ENCODE assay signal across 16 cellular contexts in the genomic region with DNA sequence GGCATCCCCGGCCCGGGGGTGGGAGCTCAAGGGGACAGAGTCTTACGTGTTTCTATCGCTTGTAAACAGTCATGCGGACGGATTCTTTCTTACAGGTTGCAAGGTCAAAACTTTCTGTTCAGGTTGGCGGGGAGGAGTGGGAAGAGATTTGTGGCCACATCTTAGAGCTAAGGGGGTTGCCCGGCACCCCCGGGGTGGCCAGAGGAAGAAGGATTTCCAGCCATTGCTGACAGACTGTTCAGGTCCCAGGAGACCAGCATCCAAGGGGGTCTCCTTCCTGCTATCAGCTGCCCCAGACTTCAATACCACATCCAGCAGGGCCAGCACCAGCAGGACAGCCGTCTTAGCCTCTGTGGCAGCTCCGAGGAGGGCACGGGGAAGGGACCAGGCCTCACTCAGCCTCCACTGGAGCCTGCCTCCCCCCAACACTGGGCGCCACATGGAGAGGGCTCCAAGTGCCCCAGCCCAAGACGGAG. TPM values are rescaled to one million over a fixed set of nuclear protein-coding genes. Genes with fewer than 3 reads are reported as not detected.
A peak's percentile ranks its signal among the peaks of the same experiment; 100 is the strongest.
DNase-seq lines count a peak whose midpoint lies in the region; ATAC-seq, FAIRE-seq and TF ChIP-seq lines count a peak whose summit lies in the region.
"Had no signal": no experiment of that assay in that cellular context is flagged by ENCODE, and none has a peak within 500 bp of the region (broad histone marks: within the 10 kb centered on the region; RNA-seq: fewer than 3 reads in every experiment).

No MANE protein-coding gene starts in this region.

- FAIRE-seq in GM12891 (lab: Jason Lieb, UNC) = no peak
- FAIRE-seq: keratinocyte had no signal

- POLR2A ChIA-PET in RWPE1 (lab: Yijun Ruan, JAX; ENCODE audit: low non-redundant PET) = interaction anchor here (0.6 kb wide), 1 partner anchor 142 kb away, joined by 8 read pairs; no protein-coding TSS in a partner anchor

- no peak for TF ChIP-seq POLR2A in GM12891 (IDR thresholded peaks at IDR 0.05; ENCODE audit: low read depth, low read length)

- no peaks in the 10 kb centered on the region for H3K9me3 Mint-ChIP-seq in activated T-helper 17 cell treated with anti-CD3 and anti-CD28 coated beads, Interleukin-2, amount 50 U/mL, for 72 hours
- H3K9me3 Mint-ChIP-seq in stimulated activated memory B cell treated with anti-CD40 and anti-IgM and Interleukin-4, amounts not matched to agents 10 μg/mL and 1 μg/mL and 100 μg/mL, for 72 hours = no peaks in the 10 kb centered on the region
- H3K9me3 Mint-ChIP-seq: activated naive CD8-positive, alpha-beta T cell treated with anti-CD3 and anti-CD28 coated beads, Interleukin-2, amount 10 ng/mL, durations not matched to agents 7 days and 5 days; HFFc6; memory B cell; nephron had no signal

- peak; percentile 39 for ATAC-seq in GM18511 (IDR thresholded peaks at IDR 0.05; ENCODE audit: unreplicated experiment)
- peak; percentile 48 for ATAC-seq in GM21786 (IDR thresholded peaks at IDR 0.05; ENCODE audit: unreplicated experiment)
- ATAC-seq in activated T-helper 17 cell treated with anti-CD3 and anti-CD28 coated beads, Interleukin-2, amount 50 U/mL, for 72 hours (replicated peaks) = no peak
- peak; percentile 50 for ATAC-seq in stimulated activated memory B cell treated with anti-CD40 and anti-IgM and Interleukin-4, amounts not matched to agents 10 μg/mL and 1 μg/mL and 100 μg/mL, for 72 hours

- H3K27ac Mint-ChIP-seq in activated T-helper 17 cell treated with anti-CD3 and anti-CD28 coated beads, Interleukin-2, amount 50 U/mL, for 72 hours = peak overlapping the region; percentile 51
- H3K27ac Mint-ChIP-seq in stimulated activated memory B cell treated with anti-CD40 and anti-IgM and Interleukin-4, amounts not matched to agents 10 μg/mL and 1 μg/mL and 100 μg/mL, for 72 hours = peak overlapping the region; percentile 56
- H3K27ac Mint-ChIP-seq: activated naive CD8-positive, alpha-beta T cell treated with anti-CD3 and anti-CD28 coated beads, Interleukin-2, amount 10 ng/mL, durations not matched to agents 7 days and 5 days; HFFc6; nephron had no signal

- H3K36me3 Mint-ChIP-seq in activated T-helper 17 cell treated with anti-CD3 and anti-CD28 coated beads, Interleukin-2, amount 50 U/mL, for 72 hours (ENCODE audit: low read depth) = peaks cover 70% of the 10 kb centered on the region
- peaks cover 42% of the 10 kb centered on the region for H3K36me3 Mint-ChIP-seq in stimulated activated memory B cell treated with anti-CD40 and anti-IgM and Interleukin-4, amounts not matched to agents 10 μg/mL and 1 μg/mL and 100 μg/mL, for 72 hours

- CTCF ChIA-PET in RWPE1 (lab: Yijun Ruan, JAX) = interaction anchor here (0.6 to 3.7 kb wide), 54 partner anchors 8 to 437 kb away, joined by 3 to 47 read pairs (median 6); partner anchors contain the start of genes CACNA1S, KIF21B and TMEM9

- DNase-seq in NCI-H2171 treated with DMSO at 0.1 percent for 48 hours (lab: John Stamatoyannopoulos, UW) = no peak
- DNase-seq in RWPE1 (ENCODE audit: low spot score) = no peak
- DNase-seq in activated CD4-positive, alpha-beta T cell treated with anti-CD3 and anti-CD28 coated beads, Interleukin-2, amount 50 U/mL, for 1 hour = no peak
- no peak for DNase-seq in GM12891 (ENCODE audit: insufficient read length, low spot score)
- DNase-seq: cortex of kidney had no signal

- H3K27ac ChIP-seq in RWPE1 = no peak overlapping the region
- H3K27ac ChIP-seq: heart right ventricle, psoas muscle had no signal

- peaks cover 6% of the 10 kb centered on the region for H3K4me1 Mint-ChIP-seq in activated T-helper 17 cell treated with anti-CD3 and anti-CD28 coated beads, Interleukin-2, amount 50 U/mL, for 72 hours
- H3K4me1 Mint-ChIP-seq in stimulated activated memory B cell treated with anti-CD40 and anti-IgM and Interleukin-4, amounts not matched to agents 10 μg/mL and 1 μg/mL and 100 μg/mL, for 72 hours = peaks cover 31% of the 10 kb centered on the region
- H3K4me1 Mint-ChIP-seq: activated naive CD8-positive, alpha-beta T cell treated with anti-CD3 and anti-CD28 coated beads, Interleukin-2, amount 10 ng/mL, durations not matched to agents 7 days and 5 days; memory B cell had no signal

- no peak overlapping the region for H3K4me3 Mint-ChIP-seq in activated T-helper 17 cell treated with anti-CD3 and anti-CD28 coated beads, Interleukin-2, amount 50 U/mL, for 72 hours
- H3K4me3 Mint-ChIP-seq in stimulated activated memory B cell treated with anti-CD40 and anti-IgM and Interleukin-4, amounts not matched to agents 10 μg/mL and 1 μg/mL and 100 μg/mL, for 72 hours = no peak overlapping the region
- H3K4me3 Mint-ChIP-seq: activated naive CD8-positive, alpha-beta T cell treated with anti-CD3 and anti-CD28 coated beads, Interleukin-2, amount 10 ng/mL, durations not matched to agents 7 days and 5 days; HFFc6; memory B cell; nephron had no signal

- TF ChIP-seq CTCF in RWPE1 (conservative IDR thresholded peaks at IDR 0.05; ENCODE audit: low read depth) = no peak

- H3K27me3 Mint-ChIP-seq in activated T-helper 17 cell treated with anti-CD3 and anti-CD28 coated beads, Interleukin-2, amount 50 U/mL, for 72 hours = no peaks in the 10 kb centered on the region
- H3K27me3 Mint-ChIP-seq in stimulated activated memory B cell treated with anti-CD40 and anti-IgM and Interleukin-4, amounts not matched to agents 10 μg/mL and 1 μg/mL and 100 μg/mL, for 72 hours = no peaks in the 10 kb centered on the region
- H3K27me3 Mint-ChIP-seq: activated naive CD8-positive, alpha-beta T cell treated with anti-CD3 and anti-CD28 coated beads, Interleukin-2, amount 10 ng/mL, durations not matched to agents 7 days and 5 days; memory B cell had no signal

TF ChIP-seq in GM12891, 5 proteins besides CTCF, POLR2A, EP300 and RAD21:
- TF ChIP-seq POLR2AphosphoS5 (IDR thresholded peaks at IDR 0.05; ENCODE audit: low read depth, low read length) = no peak
- TF ChIP-seq POU2F2 (IDR thresholded peaks at IDR 0.05; ENCODE audit: low read depth, low read length) = no peak
TF ChIP-seq in GM12891: peak in this region for 0.

RNA-seq across cellular contexts. Expression of gene KIF21B, which starts 52.0 kb away (rescaled TPM):
- 100 to 1,000 TPM in 1 of 2 donors, 10 to 100 TPM in 1; 64.2 to 102 TPM for total RNA-seq in activated T-helper 17 cell treated with anti-CD3 and anti-CD28 coated beads, Interleukin-2, amount 50 U/mL, for 72 hours
- polyA plus RNA-seq in GM12891 (2012; ENCODE audit: low read depth, missing spikeins) = 4.8 TPM
- total RNA-seq: HFFc6 had no signal
